10 cellular contexts compared by ENCODE assay signal in the genomic region with DNA sequence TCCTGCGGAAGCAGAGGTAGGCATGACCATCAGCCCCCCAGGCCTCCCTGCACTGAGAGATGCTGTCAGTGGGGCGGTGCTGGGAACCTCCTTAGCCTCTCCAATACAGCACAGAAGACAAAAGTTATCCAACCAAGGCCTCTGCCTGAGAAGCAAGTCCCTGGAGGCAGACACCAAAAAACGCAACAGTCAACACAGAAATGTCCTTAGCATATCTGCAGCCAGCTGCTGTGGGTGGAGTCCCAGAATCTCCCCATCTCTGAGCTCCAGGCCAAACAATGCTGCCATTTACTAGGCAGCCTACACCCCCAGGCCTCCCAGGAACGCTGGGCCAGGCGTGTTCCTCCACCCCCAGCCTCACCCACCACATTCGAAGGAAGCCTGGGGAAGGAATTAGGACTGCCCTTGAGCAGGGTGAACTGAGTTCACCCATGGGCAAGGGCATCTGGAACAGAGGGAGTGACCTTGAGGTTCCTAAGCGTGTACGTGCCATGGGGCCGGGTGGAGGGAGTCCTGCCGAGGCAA. TPM values are rescaled to one million over a fixed set of nuclear protein-coding genes. Genes with fewer than 3 reads are reported as not detected.
DNase-seq lines count a peak whose midpoint lies in the region; ATAC-seq and TF ChIP-seq lines count a peak whose summit lies in the region.
"Had no signal": no experiment of that assay in that cellular context is flagged by ENCODE, and none has a peak within 500 bp of the region (broad histone marks: within the 10 kb centered on the region; RNA-seq: fewer than 3 reads in every experiment).

No MANE protein-coding gene starts in this region.

- H2BK15ac ChIP-seq in mesenchymal stem cell (ENCODE audit: low read depth, poor library complexity, severe bottlenecking) = no peak overlapping the region

- peaks cover 7% of the 10 kb centered on the region for H3K27me3 Mint-ChIP-seq in GM23338 (ENCODE audit: insufficient read depth, low read depth, poor library complexity)
- no peaks in the 10 kb centered on the region for H3K27me3 Mint-ChIP-seq in activated naive CD8-positive, alpha-beta T cell treated with anti-CD3 and anti-CD28 coated beads for 36 hours

- H3K79me1 ChIP-seq in mesenchymal stem cell (replicated peaks; ENCODE audit: low read length, poor library complexity, severe bottlenecking) = peaks cover 24% of the 10 kb centered on the region

- no peak overlapping the region for H3K18ac ChIP-seq in mesenchymal stem cell (ENCODE audit: low read depth in 1 of 2, low read length in 2 of 2)

- H3K9me2 ChIP-seq in GM23338 (ENCODE audit: insufficient read depth) = no peaks in the 10 kb centered on the region

- no peaks in the 10 kb centered on the region for H3K36me3 ChIP-seq in GM23338 (ENCODE audit: insufficient read depth)
- H3K36me3 ChIP-seq in mesenchymal stem cell (ENCODE audit: control insufficient read depth in 1 of 2, insufficient read depth in 2 of 2, low read depth in 1 of 2, low read length in 2 of 2) = peaks cover 19 to 24% of the 10 kb centered on the region in 2 experiments
- H3K36me3 ChIP-seq: cardiac muscle cell had no signal

- H3K9me3 ChIP-seq in mesenchymal stem cell (ENCODE audit: control insufficient read depth, low read length) = no peaks in the 10 kb centered on the region

- H3K4me3 ChIP-seq in GM23338 (no peak overlapping the region), mesenchymal stem cell (ENCODE audit: insufficient read depth in 1 of 2, low read depth in 1 of 2, low read length in 2 of 2) (no peak overlapping the region)
- H3K4me3 ChIP-seq: cardiac muscle cell had no signal

- 77% methylated on average over 10 of the region's 10 CpGs for whole genome bisulfite sequencing in mesenchymal stem cell

- no peaks in the 10 kb centered on the region; the same call in 1 of the 2 replicates for H4K20me1 ChIP-seq in GM23338 (replicated peaks; ENCODE audit: insufficient read depth)

- H3K23ac ChIP-seq in mesenchymal stem cell (ENCODE audit: low read length in 2 of 2) = no peak overlapping the region

- H2BK5ac ChIP-seq in mesenchymal stem cell (ENCODE audit: low read depth, low read length, poor library complexity, severe bottlenecking) = no peak overlapping the region

- H3K4me1 ChIP-seq in GM23338 (ENCODE audit: insufficient read depth) (peaks cover 6% of the 10 kb centered on the region; the same call in 1 of the 2 replicates), mesenchymal stem cell (ENCODE audit: control insufficient read depth, insufficient read depth, low read depth, low read length) (peaks cover 43% of the 10 kb centered on the region)

- no peak for TF ChIP-seq CTCF in GM23338 (conservative IDR thresholded peaks at IDR 0.05; ENCODE audit: low read depth in 2 of 2)

- 0 out of 2 replicates have a peak, but pooled peaks cover 4% of the 10 kb centered on the region for H3F3A ChIP-seq in GM23338 (replicated peaks; ENCODE audit: low read depth)

- no peak overlapping the region for H3K4me3 Mint-ChIP-seq in GM23338
- no peak overlapping the region for H3K4me3 Mint-ChIP-seq in activated naive CD8-positive, alpha-beta T cell treated with anti-CD3 and anti-CD28 coated beads for 36 hours

- H3K27ac ChIP-seq in GM23338 (ENCODE audit: low read depth) (0 out of 2 replicates have a peak overlapping the region, but pooled peaks have one; percentile 45), mesenchymal stem cell (ENCODE audit: low read length, poor library complexity, severe bottlenecking) (no peak overlapping the region)
- H3K27ac ChIP-seq: cardiac muscle cell had no signal

- peak overlapping the region; percentile 76; the same call in 1 of the 2 replicates for H3K27ac Mint-ChIP-seq in GM23338
- H3K27ac Mint-ChIP-seq in activated naive CD8-positive, alpha-beta T cell treated with anti-CD3 and anti-CD28 coated beads for 36 hours = peak overlapping the region; percentile 64

- H3K9ac ChIP-seq in mesenchymal stem cell (ENCODE audit: low read length) = no peak overlapping the region

- peaks cover 20% of the 10 kb centered on the region; the same call in 1 of the 2 replicates for H3K79me2 ChIP-seq in GM23338 (replicated peaks; ENCODE audit: insufficient read depth)

- H4K8ac ChIP-seq in mesenchymal stem cell (ENCODE audit: low read length) = no peak overlapping the region

- ATAC-seq in GM23338 (peak; percentile 19; the same call in 2 of the 3 replicates), GM19452 (IDR thresholded peaks at IDR 0.05; ENCODE audit: unreplicated experiment) (no peak)

- H3K36me3 Mint-ChIP-seq in GM23338 (ENCODE audit: low read depth) = no peaks in the 10 kb centered on the region
- peaks cover 24% of the 10 kb centered on the region for H3K36me3 Mint-ChIP-seq in activated naive CD8-positive, alpha-beta T cell treated with anti-CD3 and anti-CD28 coated beads for 36 hours

- H3K4me2 ChIP-seq in GM23338 = no peak overlapping the region
- H3K4me2 ChIP-seq in mesenchymal stem cell (ENCODE audit: low read length, poor library complexity, severe bottlenecking) = no peak overlapping the region

- H2BK12ac ChIP-seq in mesenchymal stem cell (ENCODE audit: low read length in 2 of 2) = no peak overlapping the region

- peaks cover 18% of the 10 kb centered on the region for H3K4me1 Mint-ChIP-seq in GM23338
- peaks cover 75% of the 10 kb centered on the region for H3K4me1 Mint-ChIP-seq in activated naive CD8-positive, alpha-beta T cell treated with anti-CD3 and anti-CD28 coated beads for 36 hours

- no peak overlapping the region for H2AK5ac ChIP-seq in mesenchymal stem cell (ENCODE audit: low read length, severe bottlenecking)

- no peaks in the 10 kb centered on the region for H3K9me3 Mint-ChIP-seq in GM23338
- no peaks in the 10 kb centered on the region for H3K9me3 Mint-ChIP-seq in activated naive CD8-positive, alpha-beta T cell treated with anti-CD3 and anti-CD28 coated beads for 36 hours

- H2AFZ ChIP-seq in GM23338 = no peak overlapping the region
- no peak overlapping the region for H2AFZ ChIP-seq in mesenchymal stem cell (ENCODE audit: low read depth, low read length)

- no peak overlapping the region for H2BK120ac ChIP-seq in mesenchymal stem cell (ENCODE audit: low read depth, low read length)

- H3K27me3 ChIP-seq in GM23338 (ENCODE audit: insufficient read depth) (no peaks in the 10 kb centered on the region), mesenchymal stem cell (ENCODE audit: control insufficient read depth in 1 of 2, insufficient read depth in 1 of 2, low read length in 2 of 2) (no peaks in the 10 kb centered on the region)
- H3K27me3 ChIP-seq: cardiac muscle cell had no signal

- no peak overlapping the region for H3K14ac ChIP-seq in mesenchymal stem cell (ENCODE audit: low read length in 2 of 2)

- H4K91ac ChIP-seq in mesenchymal stem cell (ENCODE audit: low read length) = peak overlapping the region; percentile 9

- DNase-seq in COLO668 (lab: John Stamatoyannopoulos, UW; ENCODE audit: unreplicated experiment) (peak; percentile 17), GM23338 (ENCODE audit: low spot score) (no peak), mesenchymal stem cell (peak; percentile 43), NCI-H1694 treated with DMSO at 0.1 percent for 48 hours (lab: John Stamatoyannopoulos, UW) (no peak), cerebellum (ENCODE audit: low spot score) (no peak), T-helper 1 cell (no peak)
- DNase-seq in activated naive CD8-positive, alpha-beta T cell treated with anti-CD3 and anti-CD28 coated beads for 36 hours = no peak
- DNase-seq: NCI-H774 had no signal

- H3K4ac ChIP-seq in mesenchymal stem cell (ENCODE audit: low read depth in 1 of 2, low read length in 2 of 2) = no peak overlapping the region

TF ChIP-seq in GM23338, 12 proteins besides CTCF, POLR2A, EP300 and RAD21 (continues in another document):
- no peak for TF ChIP-seq ZNF331 (CRISPR knock-in tag; IDR thresholded peaks at IDR 0.05; ENCODE audit: low read depth)
- no peak for TF ChIP-seq JUNB (IDR thresholded peaks at IDR 0.05; ENCODE audit: unreplicated experiment)
- TF ChIP-seq STAT1 (IDR thresholded peaks at IDR 0.05; ENCODE audit: unreplicated experiment) = no peak
- no peak for TF ChIP-seq CREB1 (CRISPR knock-in tag; IDR thresholded peaks at IDR 0.05; ENCODE audit: low read depth)
- TF ChIP-seq EZH2 (IDR thresholded peaks at IDR 0.05; ENCODE audit: low read depth, unreplicated experiment) = no peak
- no peak for TF ChIP-seq ZNF114 (CRISPR knock-in tag; IDR thresholded peaks at IDR 0.05)
- no peak for TF ChIP-seq REST (IDR thresholded peaks at IDR 0.05; ENCODE audit: unreplicated experiment)

RNA-seq across cellular contexts. Expression of gene STK10, which starts 43.7 kb away (rescaled TPM):
- total RNA-seq in GM23338 (2014; rRNA removed; shearing (Covaris generic)) = 17.8 and 19.6 TPM in 2 replicates
- polyA plus RNA-seq in GM23338 (2016; fragmentation: Nextera tagmentation; extraction: Ambion mirVana) = 7.5 and 9.3 TPM in 2 replicates
- 10 to 100 TPM; 83.7 to 93.2 TPM for total RNA-seq in activated naive CD8-positive, alpha-beta T cell treated with anti-CD3 and anti-CD28 coated beads for 36 hours
- polyA plus RNA-seq in mesenchymal stem cell (2013, experiment 1 of 2) = 23.9 TPM
- polyA plus RNA-seq in mesenchymal stem cell (2013, experiment 2 of 2) = 21.2 TPM
- total RNA-seq in cerebellum = 19.1 TPM

RNA-seq across cellular contexts. Expression of gene EFCAB9, which starts 49.6 kb away (rescaled TPM):
- not detected in 2 replicates for total RNA-seq in GM23338 (2014; rRNA removed; shearing (Covaris generic))
- polyA plus RNA-seq in GM23338 (2016; fragmentation: Nextera tagmentation; extraction: Ambion mirVana) = not detected in 2 replicates
- total RNA-seq in activated naive CD8-positive, alpha-beta T cell treated with anti-CD3 and anti-CD28 coated beads for 36 hours = not detected
- polyA plus RNA-seq in mesenchymal stem cell (2013, experiment 1 of 2) = not detected
- polyA plus RNA-seq in mesenchymal stem cell (2013, experiment 2 of 2) = not detected
- not detected for total RNA-seq in cerebellum
- total RNA-seq: cardiac muscle cell had no signal
- polyA plus RNA-seq: cardiac muscle cell had no signal

Comparison
In these comparisons a context has a peak if more than half of its experiments do, and no peak if none do; other contexts are left out.
1. DNase-seq: peak in COLO668 (single experiment) and mesenchymal stem cell (single experiment); none in GM23338 (single experiment), activated naive CD8-positive, alpha-beta T cell treated with anti-CD3 and anti-CD28 coated beads for 36 hours (single experiment), NCI-H1694 treated with DMSO at 0.1 percent for 48 hours (single experiment), cerebellum (single experiment) and T-helper 1 cell (0 of 5).